Comparison of ENCODE assay signal across 1 cellular context in the genomic region with DNA sequence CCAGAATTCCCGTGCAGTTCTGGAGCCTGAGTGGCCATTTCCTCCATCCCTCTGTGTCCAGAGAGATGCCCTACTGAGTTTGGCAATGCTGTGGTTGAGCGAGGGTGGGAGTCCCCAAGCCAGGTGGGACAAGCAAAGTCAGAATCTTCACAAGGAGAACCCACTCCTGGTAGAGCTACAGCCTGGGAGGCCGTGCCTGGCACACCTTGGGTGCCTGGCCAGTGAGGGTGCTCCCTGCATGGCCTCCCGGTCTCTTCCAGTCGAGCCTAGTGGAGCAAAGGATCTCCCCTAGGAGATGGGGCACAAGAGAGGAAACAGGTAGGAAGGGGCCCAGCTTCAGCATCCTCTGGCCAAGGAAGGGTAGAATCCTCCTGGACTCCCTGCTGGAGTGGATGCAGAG.
TF ChIP-seq lines count a peak whose summit lies in the region.

No MANE protein-coding gene starts in this region.

TF ChIP-seq in GM23338, 12 proteins besides CTCF, POLR2A, EP300 and RAD21 (continued from another document):
- TF ChIP-seq JUNB (IDR thresholded peaks at IDR 0.05; ENCODE audit: unreplicated experiment) (no peak), EZH2phosphoT487 (IDR thresholded peaks at IDR 0.05; ENCODE audit: unreplicated experiment) (no peak), POLR2AphosphoS5 (IDR thresholded peaks at IDR 0.05; ENCODE audit: low read depth) (no peak), ETS1 (IDR thresholded peaks at IDR 0.05) (no peak), STAT1 (IDR thresholded peaks at IDR 0.05; ENCODE audit: unreplicated experiment) (no peak), ZNF114 (CRISPR knock-in tag; IDR thresholded peaks at IDR 0.05) (no peak), NANOG (IDR thresholded peaks at IDR 0.05; ENCODE audit: borderline replicate concordance) (no peak), REST (IDR thresholded peaks at IDR 0.05; ENCODE audit: unreplicated experiment) (no peak), CREB1 (CRISPR knock-in tag; IDR thresholded peaks at IDR 0.05; ENCODE audit: low read depth) (no peak)
- TF ChIP-seq, protein P1, sequence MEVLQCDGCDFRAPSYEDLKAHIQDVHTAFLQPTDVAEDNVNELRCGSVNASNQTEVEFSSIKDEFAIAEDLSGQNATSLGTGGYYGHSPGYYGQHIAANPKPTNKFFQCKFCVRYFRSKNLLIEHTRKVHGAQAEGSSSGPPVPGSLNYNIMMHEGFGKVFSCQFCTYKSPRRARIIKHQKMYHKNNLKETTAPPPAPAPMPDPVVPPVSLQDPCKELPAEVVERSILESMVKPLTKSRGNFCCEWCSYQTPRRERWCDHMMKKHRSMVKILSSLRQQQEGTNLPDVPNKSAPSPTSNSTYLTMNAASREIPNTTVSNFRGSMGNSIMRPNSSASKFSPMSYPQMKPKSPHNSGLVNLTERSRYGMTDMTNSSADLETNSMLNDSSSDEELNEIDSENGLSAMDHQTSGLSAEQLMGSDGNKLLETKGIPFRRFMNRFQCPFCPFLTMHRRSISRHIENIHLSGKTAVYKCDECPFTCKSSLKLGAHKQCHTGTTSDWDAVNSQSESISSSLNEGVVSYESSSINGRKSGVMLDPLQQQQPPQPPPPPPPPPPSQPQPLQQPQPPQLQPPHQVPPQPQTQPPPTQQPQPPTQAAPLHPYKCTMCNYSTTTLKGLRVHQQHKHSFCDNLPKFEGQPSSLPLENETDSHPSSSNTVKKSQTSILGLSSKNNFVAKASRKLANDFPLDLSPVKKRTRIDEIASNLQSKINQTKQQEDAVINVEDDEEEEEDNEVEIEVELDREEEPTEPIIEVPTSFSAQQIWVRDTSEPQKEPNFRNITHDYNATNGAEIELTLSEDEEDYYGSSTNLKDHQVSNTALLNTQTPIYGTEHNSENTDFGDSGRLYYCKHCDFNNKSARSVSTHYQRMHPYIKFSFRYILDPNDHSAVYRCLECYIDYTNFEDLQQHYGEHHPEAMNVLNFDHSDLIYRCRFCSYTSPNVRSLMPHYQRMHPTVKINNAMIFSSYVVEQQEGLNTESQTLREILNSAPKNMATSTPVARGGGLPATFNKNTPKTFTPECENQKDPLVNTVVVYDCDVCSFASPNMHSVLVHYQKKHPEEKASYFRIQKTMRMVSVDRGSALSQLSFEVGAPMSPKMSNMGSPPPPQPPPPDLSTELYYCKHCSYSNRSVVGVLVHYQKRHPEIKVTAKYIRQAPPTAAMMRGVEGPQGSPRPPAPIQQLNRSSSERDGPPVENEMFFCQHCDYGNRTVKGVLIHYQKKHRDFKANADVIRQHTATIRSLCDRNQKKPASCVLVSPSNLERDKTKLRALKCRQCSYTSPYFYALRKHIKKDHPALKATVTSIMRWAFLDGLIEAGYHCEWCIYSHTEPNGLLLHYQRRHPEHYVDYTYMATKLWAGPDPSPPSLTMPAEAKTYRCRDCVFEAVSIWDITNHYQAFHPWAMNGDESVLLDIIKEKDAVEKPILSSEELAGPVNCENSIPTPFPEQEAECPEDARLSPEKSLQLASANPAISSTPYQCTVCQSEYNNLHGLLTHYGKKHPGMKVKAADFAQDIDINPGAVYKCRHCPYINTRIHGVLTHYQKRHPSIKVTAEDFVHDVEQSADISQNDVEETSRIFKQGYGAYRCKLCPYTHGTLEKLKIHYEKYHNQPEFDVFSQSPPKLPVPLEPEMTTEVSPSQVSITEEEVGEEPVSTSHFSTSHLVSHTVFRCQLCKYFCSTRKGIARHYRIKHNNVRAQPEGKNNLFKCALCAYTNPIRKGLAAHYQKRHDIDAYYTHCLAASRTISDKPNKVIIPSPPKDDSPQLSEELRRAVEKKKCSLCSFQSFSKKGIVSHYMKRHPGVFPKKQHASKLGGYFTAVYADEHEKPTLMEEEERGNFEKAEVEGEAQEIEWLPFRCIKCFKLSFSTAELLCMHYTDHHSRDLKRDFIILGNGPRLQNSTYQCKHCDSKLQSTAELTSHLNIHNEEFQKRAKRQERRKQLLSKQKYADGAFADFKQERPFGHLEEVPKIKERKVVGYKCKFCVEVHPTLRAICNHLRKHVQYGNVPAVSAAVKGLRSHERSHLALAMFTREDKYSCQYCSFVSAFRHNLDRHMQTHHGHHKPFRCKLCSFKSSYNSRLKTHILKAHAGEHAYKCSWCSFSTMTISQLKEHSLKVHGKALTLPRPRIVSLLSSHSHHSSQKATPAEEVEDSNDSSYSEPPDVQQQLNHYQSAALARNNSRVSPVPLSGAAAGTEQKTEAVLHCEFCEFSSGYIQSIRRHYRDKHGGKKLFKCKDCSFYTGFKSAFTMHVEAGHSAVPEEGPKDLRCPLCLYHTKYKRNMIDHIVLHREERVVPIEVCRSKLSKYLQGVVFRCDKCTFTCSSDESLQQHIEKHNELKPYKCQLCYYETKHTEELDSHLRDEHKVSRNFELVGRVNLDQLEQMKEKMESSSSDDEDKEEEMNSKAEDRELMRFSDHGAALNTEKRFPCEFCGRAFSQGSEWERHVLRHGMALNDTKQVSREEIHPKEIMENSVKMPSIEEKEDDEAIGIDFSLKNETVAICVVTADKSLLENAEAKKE (CRISPR knock-in tag; IDR thresholded peaks at IDR 0.05) = no peak
